ENCODE assay signal across 9 cellular contexts in genomic region chr10:129972145-129972965, GRCh38. TPM values are rescaled to one million over a fixed set of nuclear protein-coding genes. Genes with fewer than 3 reads are reported as not detected.
A peak's percentile ranks its signal among the peaks of the same experiment; 100 is the strongest.
DNase-seq lines count a peak whose midpoint lies in the region; ATAC-seq and TF ChIP-seq lines count a peak whose summit lies in the region.
"Had no signal": no experiment of that assay in that cellular context is flagged by ENCODE, and none has a peak within 500 bp of the region (broad histone marks: within the 10 kb centered on the region; RNA-seq: fewer than 3 reads in every experiment).

No MANE protein-coding gene starts in this region.

- TF ChIP-seq CTCF in LNCaP clone FGC (IDR thresholded peaks at IDR 0.05; ENCODE audit: control insufficient read depth, extremely low read depth, insufficient read depth) (0 out of 2 replicates have a peak, but pooled peaks have one; percentile 5), fibroblast of pulmonary artery (IDR thresholded peaks at IDR 0.05; ENCODE audit: low read length, missing control alignments) (no peak), osteoblast (IDR thresholded peaks at IDR 0.05; ENCODE audit: extremely low read depth, low read depth, low read length) (no peak)

- DNase-seq in ELF-1 (ENCODE audit: low read depth, low spot score): peak; percentile 35
- no peak for DNase-seq in LNCaP clone FGC (ENCODE audit: low read depth)
- DNase-seq in fibroblast of pulmonary artery (ENCODE audit: low read depth): no peak
- DNase-seq in osteoblast (ENCODE audit: insufficient read length, low spot score, missing footprints): peak; percentile 94
- no peak for DNase-seq in NCI-H187 (lab: John Stamatoyannopoulos, UW)
- no peak for DNase-seq in effector CD4-positive, alpha-beta T cell
- no peak for DNase-seq in left lobe of liver (ENCODE audit: low spot score)
- DNase-seq in medulla oblongata (ENCODE audit: extremely low spot score): no peak
- DNase-seq: activated CD4-positive, alpha-beta T cell treated with anti-CD3 and anti-CD28 coated beads, Interleukin-2, amount 50 U/mL, for 4 hours had no signal

- H3K27me3 ChIP-seq in osteoblast (ENCODE audit: insufficient read depth, low read length): peaks cover 29% of the 10 kb centered on the region

- H3K4me1 ChIP-seq in osteoblast (ENCODE audit: insufficient read depth, low read length): peaks cover 18% of the 10 kb centered on the region

- peak overlapping the region; percentile 81 for H2AFZ ChIP-seq in osteoblast (ENCODE audit: low read length)

- H3K4me2 ChIP-seq in osteoblast (ENCODE audit: insufficient read depth, low read length): peak overlapping the region; percentile 83

- H3K27ac ChIP-seq in osteoblast (ENCODE audit: low read depth, low read length): no peak overlapping the region

- no peaks in the 10 kb centered on the region for H4K20me1 ChIP-seq in osteoblast (ENCODE audit: insufficient read depth, low read length)

- H3K36me3 ChIP-seq in osteoblast (ENCODE audit: insufficient read depth, low read length): no peaks in the 10 kb centered on the region

- H3K79me2 ChIP-seq in osteoblast (ENCODE audit: insufficient read depth, low read length): no peaks in the 10 kb centered on the region

- H3K4me3 ChIP-seq in LNCaP clone FGC (ENCODE audit: low read depth, low read length) (no peak overlapping the region), fibroblast of pulmonary artery (replicated peaks; ENCODE audit: low read depth, low read length) (peak overlapping the region; percentile 14), osteoblast (ENCODE audit: insufficient read depth, low read length) (peak overlapping the region; percentile 66)

- no peaks in the 10 kb centered on the region for H3K9me3 ChIP-seq in osteoblast (ENCODE audit: low read depth, low read length)

- ATAC-seq in left lobe of liver: no peak

RNA-seq across cellular contexts. Expression of gene EBF3, which starts 8.3 kb away (rescaled TPM):
- total RNA-seq in osteoblast: 31.8 and 35.4 TPM in 2 replicates
- total RNA-seq in left lobe of liver: not detected

Comparison
In these comparisons a context has a peak if more than half of its experiments do, and no peak if none do; other contexts are left out.
1. DNase-seq: peak in ELF-1 (single experiment) and osteoblast (single experiment); none in LNCaP clone FGC (single experiment), fibroblast of pulmonary artery (single experiment), NCI-H187 (0 of 2), effector CD4-positive, alpha-beta T cell (single experiment), left lobe of liver (single experiment) and medulla oblongata (single experiment).
2. RNA of gene EBF3, which starts 8.3 kb away (total RNA-seq): 31.8 to 35.4 TPM in osteoblast; not detected in left lobe of liver (single experiment); every median in the first group is over 10 times any median in the second.